Comparison of ENCODE assay signal across 8 cellular contexts in the genomic region with DNA sequence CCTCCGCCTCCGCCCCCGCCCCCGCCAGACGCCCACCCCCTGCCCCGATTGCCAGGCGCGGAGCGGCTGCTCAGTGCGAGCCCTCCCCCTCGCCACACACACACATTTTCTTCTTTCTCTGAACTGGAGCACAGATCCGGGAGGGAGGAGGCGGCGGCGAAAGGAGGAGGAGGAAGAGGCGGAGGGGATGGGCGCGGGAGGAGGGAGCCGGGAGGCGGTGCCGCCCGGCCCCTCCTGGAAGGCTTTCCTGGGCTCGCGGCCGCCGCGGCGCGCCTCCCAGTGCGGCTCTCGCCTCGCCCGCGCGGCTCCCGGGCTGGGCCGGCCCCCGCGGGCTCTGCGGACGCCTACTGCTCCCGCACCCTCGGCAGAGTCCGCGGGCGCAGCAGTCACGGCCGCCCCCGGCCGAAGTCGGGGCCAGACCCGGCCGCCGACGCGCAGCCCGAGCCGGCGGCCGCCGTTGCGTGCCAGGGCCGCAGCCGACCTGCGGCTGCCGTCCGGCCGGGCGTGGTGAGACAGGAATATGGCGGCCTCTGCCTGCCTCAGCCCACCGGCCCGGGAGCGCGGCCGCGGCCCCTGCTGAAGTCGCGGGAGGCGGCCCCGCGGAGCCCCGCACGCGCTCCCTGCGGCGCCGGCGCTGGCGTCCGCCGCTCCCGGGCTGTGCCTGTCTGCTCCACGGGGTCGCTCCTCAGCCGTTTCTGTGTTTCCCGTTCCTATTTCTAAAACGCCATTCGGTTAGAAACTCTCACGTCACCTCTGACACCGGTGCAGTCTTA. TPM values are rescaled to one million over a fixed set of nuclear protein-coding genes. Genes with fewer than 3 reads are reported as not detected.
DNase-seq lines count a peak whose midpoint lies in the region; ATAC-seq lines count a peak whose summit lies in the region.

No MANE protein-coding gene starts in this region.

- H3K4me1 Mint-ChIP-seq in activated CD4-positive, alpha-beta T cell treated with anti-CD3 and anti-CD28 coated beads, Interleukin-2, amount 10 ng/mL, durations not matched to agents 7 days and 5 days: peaks cover 62% of the 10 kb centered on the region

- CTCF ChIA-PET in activated CD4-positive, alpha-beta T cell treated with anti-CD3 and anti-CD28 coated beads, Interleukin-2, amount 10 ng/mL, durations not matched to agents 7 days and 5 days (lab: Charles Lee): interaction anchor here (1.1 kb wide), 1 partner anchor 18 kb away, joined by 3 read pairs; no protein-coding TSS in a partner anchor

- no peaks in the 10 kb centered on the region for H3K9me3 ChIP-seq in HAP-1

- H3K4me3 Mint-ChIP-seq in activated CD4-positive, alpha-beta T cell treated with anti-CD3 and anti-CD28 coated beads, Interleukin-2, amount 10 ng/mL, durations not matched to agents 7 days and 5 days: peak overlapping the region; percentile 89

- no peaks in the 10 kb centered on the region for H3K9me3 Mint-ChIP-seq in activated CD4-positive, alpha-beta T cell treated with anti-CD3 and anti-CD28 coated beads, Interleukin-2, amount 10 ng/mL, durations not matched to agents 7 days and 5 days

- POLR2A ChIA-PET in activated CD4-positive, alpha-beta T cell treated with anti-CD3 and anti-CD28 coated beads, Interleukin-2, amount 10 ng/mL, durations not matched to agents 7 days and 5 days (lab: Charles Lee): interaction anchor here (0.7 kb wide), 1 partner anchor 308 kb away, joined by 4 read pairs; no protein-coding TSS in a partner anchor

- peaks cover 2% of the 10 kb centered on the region for H3K36me3 Mint-ChIP-seq in activated CD4-positive, alpha-beta T cell treated with anti-CD3 and anti-CD28 coated beads, Interleukin-2, amount 10 ng/mL, durations not matched to agents 7 days and 5 days (ENCODE audit: low read depth)

- ATAC-seq in GM21526 (IDR thresholded peaks at IDR 0.05; ENCODE audit: low FRiP score, unreplicated experiment): no peak

- H3K4me3 ChIP-seq in ACC112 (ENCODE audit: low read depth, low read length) (peak overlapping the region; percentile 85), HAP-1 (peak overlapping the region; percentile 37)

- H3K27ac ChIP-seq in ACC112 (ENCODE audit: low read depth, low read length) (peak overlapping the region; percentile 63), cingulate gyrus (ENCODE audit: low read depth, low read length) (peak overlapping the region; percentile 93)

- H2AFZ ChIP-seq in ACC112 (ENCODE audit: low read length, unreplicated experiment): peak overlapping the region; percentile 77

- H3K36me3 ChIP-seq in ACC112 (ENCODE audit: insufficient read depth, low read length) (no peaks in the 10 kb centered on the region), HAP-1 (replicated peaks) (no peaks in the 10 kb centered on the region)

- H3K27me3 ChIP-seq in ACC112 (ENCODE audit: insufficient read depth, low read length) (no peaks in the 10 kb centered on the region), HAP-1 (ENCODE audit: low read depth) (peaks cover 2% of the 10 kb centered on the region; the same call in 1 of the 2 replicates)

- in situ Hi-C loops in HAP-1 (cut with MboI; ENCODE audit: low sequenced_read_pairs): no loop called here

- peaks cover 34% of the 10 kb centered on the region for H3K4me1 ChIP-seq in ACC112 (ENCODE audit: control insufficient read depth, insufficient read depth, low read length, unreplicated experiment)
- peaks cover 15% of the 10 kb centered on the region for H3K4me1 ChIP-seq in HAP-1

- DNase-seq in HAP-1 (ENCODE audit: low spot score in 2 of 2) (peak; percentile 94 to 95), NCI-H460 (ENCODE audit: extremely low read depth, low read depth) (peak; percentile 89), kidney glomerular epithelial cell (lab: John Stamatoyannopoulos, UW) (peak; percentile 87)
- DNase-seq in activated CD4-positive, alpha-beta T cell treated with anti-CD3 and anti-CD28 coated beads, Interleukin-2, amount 10 ng/mL, durations not matched to agents 7 days and 5 days: peak; percentile 80
- DNase-seq in stimulated activated CD4-positive, alpha-beta T cell treated with anti-CD3 and anti-CD28 coated beads, Interleukin-12 subunit alpha, Interleukin-12 subunit beta, amount 100 ng/mL, for 24 hours (ENCODE audit: low read depth in 2 of 2): peak; percentile 59 to 76

- peaks cover 40% of the 10 kb centered on the region for H3K79me2 ChIP-seq in ACC112 (ENCODE audit: control insufficient read depth, insufficient read depth, low read length, unreplicated experiment)

- H3K27ac Mint-ChIP-seq in activated CD4-positive, alpha-beta T cell treated with anti-CD3 and anti-CD28 coated beads, Interleukin-2, amount 10 ng/mL, durations not matched to agents 7 days and 5 days: peak overlapping the region; percentile 96

- H3K27me3 Mint-ChIP-seq in activated CD4-positive, alpha-beta T cell treated with anti-CD3 and anti-CD28 coated beads, Interleukin-2, amount 10 ng/mL, durations not matched to agents 7 days and 5 days: peaks cover 3% of the 10 kb centered on the region

RNA-seq across cellular contexts. Expression of a gene that starts 0.4 kb away (rescaled TPM):
- 28.6 and 29.2 TPM in 2 replicates for total RNA-seq in NCI-H460 (2014; rRNA removed; shearing (Covaris generic))
- polyA plus RNA-seq in NCI-H460 (2014; cell fraction: nucleus; rRNA removed): 10.3 and 17.5 TPM in 2 replicates
- 10 to 100 TPM; 28.1 to 31.8 TPM for total RNA-seq in activated CD4-positive, alpha-beta T cell treated with anti-CD3 and anti-CD28 coated beads, Interleukin-2, amount 10 ng/mL, durations not matched to agents 7 days and 5 days
